ENCODE assay signal across 12 cellular contexts in the genomic region with DNA sequence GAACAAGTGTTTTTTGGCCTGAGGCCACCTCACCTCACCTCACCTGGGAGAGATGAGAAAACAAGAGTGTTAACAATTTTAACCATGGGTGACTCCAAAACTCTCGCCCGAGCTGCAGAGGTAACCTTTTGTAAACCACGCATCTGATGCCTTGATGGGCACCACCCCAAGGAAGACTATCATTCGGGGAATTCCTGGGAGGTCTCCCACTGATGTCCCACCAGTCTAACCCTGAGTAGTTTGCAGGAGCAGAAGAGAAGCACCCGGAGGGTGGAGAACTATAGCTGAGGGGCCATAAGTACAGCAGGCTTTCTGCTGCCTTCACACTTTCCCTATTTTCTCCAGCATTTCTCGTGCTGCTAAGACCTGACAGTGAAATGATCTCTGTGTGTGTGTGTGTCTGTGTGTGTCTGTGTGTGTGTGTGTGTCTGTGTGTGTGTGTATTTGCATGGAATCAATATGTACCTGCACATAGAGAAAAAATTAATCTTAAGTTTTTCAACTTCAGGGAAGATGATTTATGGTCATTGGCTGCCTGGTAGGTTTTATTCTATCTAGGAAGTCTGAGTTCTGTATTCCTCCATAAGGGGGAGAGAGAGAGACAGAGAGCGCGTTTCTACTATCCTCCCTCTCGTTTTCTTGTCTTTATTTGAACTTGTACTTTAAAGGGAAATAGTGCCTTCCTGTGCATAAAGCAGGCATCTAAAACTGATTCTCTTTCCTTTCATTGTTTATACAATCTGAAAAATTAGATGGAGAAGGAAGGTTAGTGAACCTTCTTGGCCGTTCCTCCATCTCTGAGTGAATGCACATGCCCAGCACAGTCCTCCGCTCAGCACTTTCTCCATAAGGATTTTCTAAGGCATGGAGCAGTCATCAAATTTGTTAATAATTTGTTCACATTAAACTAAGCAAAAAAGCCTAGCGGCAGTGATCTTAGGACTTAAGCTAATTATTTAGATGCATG.
A peak's percentile ranks its signal among the peaks of the same experiment; 100 is the strongest.
DNase-seq lines count a peak whose midpoint lies in the region; ATAC-seq and TF ChIP-seq lines count a peak whose summit lies in the region.
"Had no signal": no experiment of that assay in that cellular context is flagged by ENCODE, and none has a peak within 500 bp of the region (broad histone marks: within the 10 kb centered on the region; RNA-seq: fewer than 3 reads in every experiment).

No MANE protein-coding gene starts in this region.

- ATAC-seq in mucosa of descending colon (no peak), HG02884 (IDR thresholded peaks at IDR 0.05; ENCODE audit: unreplicated experiment) (no peak)
- no peak for ATAC-seq in activated T-cell treated with anti-CD3 and anti-CD28 coated beads, Interleukin-2, amount 50 U/mL, for 4 hours

- H3K4me1 ChIP-seq in mucosa of descending colon (ENCODE audit: low read depth): peaks cover 6% of the 10 kb centered on the region

- no peaks in the 10 kb centered on the region for H3K27me3 Mint-ChIP-seq in osteocyte (ENCODE audit: unreplicated experiment)
- peaks cover 7% of the 10 kb centered on the region for H3K27me3 Mint-ChIP-seq in activated T-cell treated with anti-CD3 and anti-CD28 coated beads, Interleukin-2, amount 50 U/mL, for 4 hours (ENCODE audit: low read depth)

- intact Hi-C loops in mucosa of descending colon (cut with DNase I, micrococcal nuclease): no loop called here

- no peak overlapping the region for H3K4me3 ChIP-seq in AG10803 (ENCODE audit: low read length)
- H3K4me3 ChIP-seq in mucosa of descending colon: no peak overlapping the region
- H3K4me3 ChIP-seq: BLaER1 had no signal

- no peaks in the 10 kb centered on the region for H3K9me3 Mint-ChIP-seq in osteocyte (ENCODE audit: unreplicated experiment)
- no peaks in the 10 kb centered on the region for H3K9me3 Mint-ChIP-seq in activated T-cell treated with anti-CD3 and anti-CD28 coated beads, Interleukin-2, amount 50 U/mL, for 4 hours
- H3K9me3 Mint-ChIP-seq: activated CD4-positive, alpha-beta memory T cell treated with anti-CD3 and anti-CD28 coated beads for 36 hours had no signal

- peaks cover 19% of the 10 kb centered on the region for H3K4me1 Mint-ChIP-seq in osteocyte (ENCODE audit: unreplicated experiment)
- H3K4me1 Mint-ChIP-seq in activated T-cell treated with anti-CD3 and anti-CD28 coated beads, Interleukin-2, amount 50 U/mL, for 4 hours (ENCODE audit: low read depth): no peaks in the 10 kb centered on the region

- DNase-seq in AG10803 (ENCODE audit: low read depth): peak; percentile 38
- DNase-seq in OCI-M1 (lab: John Stamatoyannopoulos, UW): peak; percentile 49
- peak; percentile 11 for DNase-seq in fibroblast of gingiva (ENCODE audit: low read depth)
- peak; percentile 56 for DNase-seq in osteocyte (ENCODE audit: extremely low spot score, unreplicated experiment)
- no peak for DNase-seq in mucosa of descending colon
- no peak for DNase-seq in activated T-cell treated with anti-CD3 and anti-CD28 coated beads, Interleukin-2, amount 50 U/mL, for 4 hours
- DNase-seq in foreskin melanocyte: no peak
- DNase-seq: activated CD4-positive, alpha-beta memory T cell treated with anti-CD3 and anti-CD28 coated beads for 36 hours; activated naive CD4-positive, alpha-beta T cell treated with anti-CD3 and anti-CD28 coated beads, Interleukin-2, amount 50 U/mL, for 16 hours; NCI-H146 had no signal

- no peak overlapping the region for H3K27ac Mint-ChIP-seq in osteocyte (ENCODE audit: unreplicated experiment)
- H3K27ac Mint-ChIP-seq: activated CD4-positive, alpha-beta memory T cell treated with anti-CD3 and anti-CD28 coated beads for 36 hours had no signal

- H3K9me3 ChIP-seq in mucosa of descending colon: no peaks in the 10 kb centered on the region

- TF ChIP-seq CTCF in AG10803 (conservative IDR thresholded peaks at IDR 0.05; ENCODE audit: low read length) (peak; percentile 58), osteocyte (IDR thresholded peaks at IDR 0.05) (peak; percentile 19), mucosa of descending colon (IDR thresholded peaks at IDR 0.05) (no peak)

- no peaks in the 10 kb centered on the region for H3K36me3 ChIP-seq in mucosa of descending colon (ENCODE audit: low read depth)

- no peak overlapping the region for H3K4me3 Mint-ChIP-seq in osteocyte (ENCODE audit: unreplicated experiment)
- no peak overlapping the region for H3K4me3 Mint-ChIP-seq in activated T-cell treated with anti-CD3 and anti-CD28 coated beads, Interleukin-2, amount 50 U/mL, for 4 hours
- H3K4me3 Mint-ChIP-seq: activated CD4-positive, alpha-beta memory T cell treated with anti-CD3 and anti-CD28 coated beads for 36 hours had no signal

- peaks cover 44% of the 10 kb centered on the region for H3K36me3 Mint-ChIP-seq in osteocyte (ENCODE audit: unreplicated experiment)
- H3K36me3 Mint-ChIP-seq in activated T-cell treated with anti-CD3 and anti-CD28 coated beads, Interleukin-2, amount 50 U/mL, for 4 hours (ENCODE audit: insufficient read depth): no peaks in the 10 kb centered on the region
- H3K36me3 Mint-ChIP-seq: activated CD4-positive, alpha-beta memory T cell treated with anti-CD3 and anti-CD28 coated beads for 36 hours had no signal

Comparison
In these comparisons a context has a peak if more than half of its experiments do, and no peak if none do; other contexts are left out.
1. DNase-seq: peak in AG10803 (single experiment), OCI-M1 (single experiment), fibroblast of gingiva (single experiment) and osteocyte (single experiment); none in mucosa of descending colon (0 of 3), activated T-cell treated with anti-CD3 and anti-CD28 coated beads, Interleukin-2, amount 50 U/mL, for 4 hours (single experiment) and foreskin melanocyte (single experiment).